In the genomic region with DNA sequence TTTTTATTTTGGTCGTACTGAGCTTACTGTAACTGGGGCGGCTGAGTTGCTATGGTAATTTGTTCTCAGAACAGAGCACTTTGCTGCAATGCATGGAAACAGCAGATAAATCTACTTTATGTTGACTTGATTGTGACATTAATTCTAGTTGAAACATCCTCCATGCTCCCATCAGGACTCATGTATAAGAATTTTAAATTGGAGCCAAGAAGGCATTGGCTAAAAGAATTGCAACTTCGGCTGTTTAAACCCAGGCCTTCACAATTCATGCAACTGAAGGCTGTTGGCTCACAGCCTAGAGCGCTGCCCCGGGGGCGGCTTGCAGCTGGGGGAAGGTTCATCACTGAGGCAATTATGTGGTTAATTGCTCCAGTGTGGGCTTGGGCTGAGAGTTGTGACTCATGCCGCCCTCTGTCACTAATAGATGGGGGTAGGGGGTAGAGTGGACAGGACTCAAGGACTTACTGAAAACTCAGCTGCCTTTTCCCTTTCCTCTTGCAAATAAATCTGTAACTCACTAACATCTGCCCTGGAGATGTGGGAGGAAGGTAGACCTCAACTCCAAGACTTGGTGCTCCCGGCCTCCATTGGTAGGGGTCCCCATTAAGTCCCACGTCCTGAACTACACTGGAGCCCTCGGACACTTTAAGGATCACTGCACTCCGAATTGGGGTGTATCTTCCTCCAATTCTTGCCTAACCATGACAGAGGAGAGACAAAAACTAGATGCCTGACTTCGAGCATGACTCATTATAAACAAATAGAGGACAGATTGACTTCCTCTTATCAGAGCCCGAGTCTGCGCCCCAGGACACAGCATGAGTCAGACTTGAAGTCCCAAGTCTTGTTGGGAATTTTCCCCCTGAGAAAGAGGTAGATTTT, we compare ENCODE assay signal across 1 cellular context.
TF ChIP-seq lines count a peak whose summit lies in the region.

No MANE protein-coding gene starts in this region.

TF ChIP-seq in HepG2, 621 proteins besides CTCF, POLR2A, EP300 and RAD21 (continued from another document and continues in another):
- TF ChIP-seq KLF15 (CRISPR knock-in tag; IDR thresholded peaks at IDR 0.05; ENCODE audit: borderline replicate concordance) (no peak), ZNF563 (CRISPR knock-in tag; IDR thresholded peaks at IDR 0.05) (no peak), ZNF749 (CRISPR knock-in tag; IDR thresholded peaks at IDR 0.05; ENCODE audit: borderline replicate concordance) (no peak), CENPX (CRISPR knock-in tag; IDR thresholded peaks at IDR 0.05) (no peak), GMEB2 (CRISPR knock-in tag; IDR thresholded peaks at IDR 0.05; ENCODE audit: low read depth) (no peak), CEBPB (IDR thresholded peaks at IDR 0.05; ENCODE audit: borderline replicate concordance, low read depth, low read length) (peak; percentile 83), AGO1 (IDR thresholded peaks at IDR 0.05; ENCODE audit: low read depth, low read length, poor library complexity, severe bottlenecking) (no peak), MIER2 (CRISPR knock-in tag; IDR thresholded peaks at IDR 0.05) (no peak), EHMT2 (IDR thresholded peaks at IDR 0.05; ENCODE audit: borderline replicate concordance, low read depth, low read length) (no peak), ZNF101 (CRISPR knock-in tag; IDR thresholded peaks at IDR 0.05; ENCODE audit: borderline replicate concordance, low read depth) (no peak), ELK4 (CRISPR knock-in tag; IDR thresholded peaks at IDR 0.05; ENCODE audit: borderline replicate concordance) (no peak), ZNF557 (CRISPR knock-in tag; IDR thresholded peaks at IDR 0.05) (no peak), ZC3H13 (CRISPR knock-in tag; IDR thresholded peaks at IDR 0.05) (no peak), FOXJ3 (CRISPR knock-in tag; IDR thresholded peaks at IDR 0.05; ENCODE audit: borderline replicate concordance) (no peak), CSRNP1 (CRISPR knock-in tag; IDR thresholded peaks at IDR 0.05) (no peak), ZMYM4 (CRISPR knock-in tag; IDR thresholded peaks at IDR 0.05) (peak; percentile 31; the same call in 1 of the 2 replicates), TRIM24 (CRISPR knock-in tag; IDR thresholded peaks at IDR 0.05) (no peak), PBX3 (CRISPR knock-in tag; IDR thresholded peaks at IDR 0.05; ENCODE audit: borderline replicate concordance) (no peak), HNRNPH1 (optimal IDR thresholded peaks at IDR 0.05; ENCODE audit: low read depth, low read length) (no peak), BATF2 (CRISPR knock-in tag; IDR thresholded peaks at IDR 0.05) (no peak), ZNF460 (CRISPR knock-in tag; IDR thresholded peaks at IDR 0.05; ENCODE audit: borderline replicate concordance) (no peak), ZNF737 (CRISPR knock-in tag; IDR thresholded peaks at IDR 0.05; ENCODE audit: borderline replicate concordance) (no peak), MIER3 (CRISPR knock-in tag; IDR thresholded peaks at IDR 0.05; ENCODE audit: borderline replicate concordance) (no peak), GATAD1 (CRISPR knock-in tag; IDR thresholded peaks at IDR 0.05) (no peak), ZNF264 (CRISPR knock-in tag; IDR thresholded peaks at IDR 0.05) (0 out of 2 replicates have a peak, but pooled peaks have one; percentile 35), ZNF788 (CRISPR knock-in tag; IDR thresholded peaks at IDR 0.05; ENCODE audit: borderline replicate concordance) (no peak), ZNF430 (CRISPR knock-in tag; IDR thresholded peaks at IDR 0.05) (peak; percentile 64; the same call in 1 of the 2 replicates), KLF16 (CRISPR knock-in tag; IDR thresholded peaks at IDR 0.05) (no peak; a peak in 1 of 4 replicates)
- TF ChIP-seq, protein P1, sequence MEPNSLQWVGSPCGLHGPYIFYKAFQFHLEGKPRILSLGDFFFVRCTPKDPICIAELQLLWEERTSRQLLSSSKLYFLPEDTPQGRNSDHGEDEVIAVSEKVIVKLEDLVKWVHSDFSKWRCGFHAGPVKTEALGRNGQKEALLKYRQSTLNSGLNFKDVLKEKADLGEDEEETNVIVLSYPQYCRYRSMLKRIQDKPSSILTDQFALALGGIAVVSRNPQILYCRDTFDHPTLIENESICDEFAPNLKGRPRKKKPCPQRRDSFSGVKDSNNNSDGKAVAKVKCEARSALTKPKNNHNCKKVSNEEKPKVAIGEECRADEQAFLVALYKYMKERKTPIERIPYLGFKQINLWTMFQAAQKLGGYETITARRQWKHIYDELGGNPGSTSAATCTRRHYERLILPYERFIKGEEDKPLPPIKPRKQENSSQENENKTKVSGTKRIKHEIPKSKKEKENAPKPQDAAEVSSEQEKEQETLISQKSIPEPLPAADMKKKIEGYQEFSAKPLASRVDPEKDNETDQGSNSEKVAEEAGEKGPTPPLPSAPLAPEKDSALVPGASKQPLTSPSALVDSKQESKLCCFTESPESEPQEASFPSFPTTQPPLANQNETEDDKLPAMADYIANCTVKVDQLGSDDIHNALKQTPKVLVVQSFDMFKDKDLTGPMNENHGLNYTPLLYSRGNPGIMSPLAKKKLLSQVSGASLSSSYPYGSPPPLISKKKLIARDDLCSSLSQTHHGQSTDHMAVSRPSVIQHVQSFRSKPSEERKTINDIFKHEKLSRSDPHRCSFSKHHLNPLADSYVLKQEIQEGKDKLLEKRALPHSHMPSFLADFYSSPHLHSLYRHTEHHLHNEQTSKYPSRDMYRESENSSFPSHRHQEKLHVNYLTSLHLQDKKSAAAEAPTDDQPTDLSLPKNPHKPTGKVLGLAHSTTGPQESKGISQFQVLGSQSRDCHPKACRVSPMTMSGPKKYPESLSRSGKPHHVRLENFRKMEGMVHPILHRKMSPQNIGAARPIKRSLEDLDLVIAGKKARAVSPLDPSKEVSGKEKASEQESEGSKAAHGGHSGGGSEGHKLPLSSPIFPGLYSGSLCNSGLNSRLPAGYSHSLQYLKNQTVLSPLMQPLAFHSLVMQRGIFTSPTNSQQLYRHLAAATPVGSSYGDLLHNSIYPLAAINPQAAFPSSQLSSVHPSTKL (CRISPR knock-in tag; IDR thresholded peaks at IDR 0.05): no peak; the same call in 1 of the 2 replicates
- TF ChIP-seq, protein P2, sequence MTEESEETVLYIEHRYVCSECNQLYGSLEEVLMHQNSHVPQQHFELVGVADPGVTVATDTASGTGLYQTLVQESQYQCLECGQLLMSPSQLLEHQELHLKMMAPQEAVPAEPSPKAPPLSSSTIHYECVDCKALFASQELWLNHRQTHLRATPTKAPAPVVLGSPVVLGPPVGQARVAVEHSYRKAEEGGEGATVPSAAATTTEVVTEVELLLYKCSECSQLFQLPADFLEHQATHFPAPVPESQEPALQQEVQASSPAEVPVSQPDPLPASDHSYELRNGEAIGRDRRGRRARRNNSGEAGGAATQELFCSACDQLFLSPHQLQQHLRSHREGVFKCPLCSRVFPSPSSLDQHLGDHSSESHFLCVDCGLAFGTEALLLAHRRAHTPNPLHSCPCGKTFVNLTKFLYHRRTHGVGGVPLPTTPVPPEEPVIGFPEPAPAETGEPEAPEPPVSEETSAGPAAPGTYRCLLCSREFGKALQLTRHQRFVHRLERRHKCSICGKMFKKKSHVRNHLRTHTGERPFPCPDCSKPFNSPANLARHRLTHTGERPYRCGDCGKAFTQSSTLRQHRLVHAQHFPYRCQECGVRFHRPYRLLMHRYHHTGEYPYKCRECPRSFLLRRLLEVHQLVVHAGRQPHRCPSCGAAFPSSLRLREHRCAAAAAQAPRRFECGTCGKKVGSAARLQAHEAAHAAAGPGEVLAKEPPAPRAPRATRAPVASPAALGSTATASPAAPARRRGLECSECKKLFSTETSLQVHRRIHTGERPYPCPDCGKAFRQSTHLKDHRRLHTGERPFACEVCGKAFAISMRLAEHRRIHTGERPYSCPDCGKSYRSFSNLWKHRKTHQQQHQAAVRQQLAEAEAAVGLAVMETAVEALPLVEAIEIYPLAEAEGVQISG (CRISPR knock-in tag; IDR thresholded peaks at IDR 0.05): no peak
- TF ChIP-seq, protein P3, sequence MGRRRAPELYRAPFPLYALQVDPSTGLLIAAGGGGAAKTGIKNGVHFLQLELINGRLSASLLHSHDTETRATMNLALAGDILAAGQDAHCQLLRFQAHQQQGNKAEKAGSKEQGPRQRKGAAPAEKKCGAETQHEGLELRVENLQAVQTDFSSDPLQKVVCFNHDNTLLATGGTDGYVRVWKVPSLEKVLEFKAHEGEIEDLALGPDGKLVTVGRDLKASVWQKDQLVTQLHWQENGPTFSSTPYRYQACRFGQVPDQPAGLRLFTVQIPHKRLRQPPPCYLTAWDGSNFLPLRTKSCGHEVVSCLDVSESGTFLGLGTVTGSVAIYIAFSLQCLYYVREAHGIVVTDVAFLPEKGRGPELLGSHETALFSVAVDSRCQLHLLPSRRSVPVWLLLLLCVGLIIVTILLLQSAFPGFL (CRISPR knock-in tag; IDR thresholded peaks at IDR 0.05): no peak
- TF ChIP-seq, protein P4, sequence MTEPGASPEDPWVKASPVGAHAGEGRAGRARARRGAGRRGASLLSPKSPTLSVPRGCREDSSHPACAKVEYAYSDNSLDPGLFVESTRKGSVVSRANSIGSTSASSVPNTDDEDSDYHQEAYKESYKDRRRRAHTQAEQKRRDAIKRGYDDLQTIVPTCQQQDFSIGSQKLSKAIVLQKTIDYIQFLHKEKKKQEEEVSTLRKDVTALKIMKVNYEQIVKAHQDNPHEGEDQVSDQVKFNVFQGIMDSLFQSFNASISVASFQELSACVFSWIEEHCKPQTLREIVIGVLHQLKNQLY (CRISPR knock-in tag; IDR thresholded peaks at IDR 0.05): no peak
- TF ChIP-seq, protein P5, sequence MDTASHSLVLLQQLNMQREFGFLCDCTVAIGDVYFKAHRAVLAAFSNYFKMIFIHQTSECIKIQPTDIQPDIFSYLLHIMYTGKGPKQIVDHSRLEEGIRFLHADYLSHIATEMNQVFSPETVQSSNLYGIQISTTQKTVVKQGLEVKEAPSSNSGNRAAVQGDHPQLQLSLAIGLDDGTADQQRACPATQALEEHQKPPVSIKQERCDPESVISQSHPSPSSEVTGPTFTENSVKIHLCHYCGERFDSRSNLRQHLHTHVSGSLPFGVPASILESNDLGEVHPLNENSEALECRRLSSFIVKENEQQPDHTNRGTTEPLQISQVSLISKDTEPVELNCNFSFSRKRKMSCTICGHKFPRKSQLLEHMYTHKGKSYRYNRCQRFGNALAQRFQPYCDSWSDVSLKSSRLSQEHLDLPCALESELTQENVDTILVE (CRISPR knock-in tag; IDR thresholded peaks at IDR 0.05): no peak
- TF ChIP-seq, protein P6, sequence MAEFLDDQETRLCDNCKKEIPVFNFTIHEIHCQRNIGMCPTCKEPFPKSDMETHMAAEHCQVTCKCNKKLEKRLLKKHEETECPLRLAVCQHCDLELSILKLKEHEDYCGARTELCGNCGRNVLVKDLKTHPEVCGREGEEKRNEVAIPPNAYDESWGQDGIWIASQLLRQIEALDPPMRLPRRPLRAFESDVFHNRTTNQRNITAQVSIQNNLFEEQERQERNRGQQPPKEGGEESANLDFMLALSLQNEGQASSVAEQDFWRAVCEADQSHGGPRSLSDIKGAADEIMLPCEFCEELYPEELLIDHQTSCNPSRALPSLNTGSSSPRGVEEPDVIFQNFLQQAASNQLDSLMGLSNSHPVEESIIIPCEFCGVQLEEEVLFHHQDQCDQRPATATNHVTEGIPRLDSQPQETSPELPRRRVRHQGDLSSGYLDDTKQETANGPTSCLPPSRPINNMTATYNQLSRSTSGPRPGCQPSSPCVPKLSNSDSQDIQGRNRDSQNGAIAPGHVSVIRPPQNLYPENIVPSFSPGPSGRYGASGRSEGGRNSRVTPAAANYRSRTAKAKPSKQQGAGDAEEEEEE (CRISPR knock-in tag; IDR thresholded peaks at IDR 0.05; ENCODE audit: borderline replicate concordance): 0 out of 2 replicates have a peak, but pooled peaks have one; percentile 45
